ENCODE assay signal across 1 cellular context in the genomic region with DNA sequence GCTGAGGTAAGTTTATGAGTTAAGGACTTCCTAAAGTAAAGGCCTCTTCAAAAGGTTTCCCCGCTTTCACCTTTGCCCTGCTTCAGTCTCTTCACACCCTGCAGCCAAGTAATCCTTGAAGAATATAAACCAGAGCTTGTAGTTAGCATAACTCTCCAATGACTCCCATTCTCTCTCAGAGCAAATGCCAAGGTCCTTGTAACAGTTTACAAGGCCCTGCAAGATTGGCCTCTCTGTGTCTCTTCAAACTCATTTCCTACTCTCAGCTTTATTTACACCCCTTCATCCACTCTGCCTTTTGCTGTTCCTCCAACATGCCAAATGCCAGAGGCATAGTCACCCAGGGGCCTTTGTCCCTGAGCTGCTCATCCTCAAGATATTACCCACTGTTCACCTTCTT.
TF ChIP-seq lines count a peak whose summit lies in the region.

No MANE protein-coding gene starts in this region.

TF ChIP-seq in WTC11, 78 proteins besides CTCF, POLR2A, EP300 and RAD21 (continued from another document):
- TF ChIP-seq, protein P1, sequence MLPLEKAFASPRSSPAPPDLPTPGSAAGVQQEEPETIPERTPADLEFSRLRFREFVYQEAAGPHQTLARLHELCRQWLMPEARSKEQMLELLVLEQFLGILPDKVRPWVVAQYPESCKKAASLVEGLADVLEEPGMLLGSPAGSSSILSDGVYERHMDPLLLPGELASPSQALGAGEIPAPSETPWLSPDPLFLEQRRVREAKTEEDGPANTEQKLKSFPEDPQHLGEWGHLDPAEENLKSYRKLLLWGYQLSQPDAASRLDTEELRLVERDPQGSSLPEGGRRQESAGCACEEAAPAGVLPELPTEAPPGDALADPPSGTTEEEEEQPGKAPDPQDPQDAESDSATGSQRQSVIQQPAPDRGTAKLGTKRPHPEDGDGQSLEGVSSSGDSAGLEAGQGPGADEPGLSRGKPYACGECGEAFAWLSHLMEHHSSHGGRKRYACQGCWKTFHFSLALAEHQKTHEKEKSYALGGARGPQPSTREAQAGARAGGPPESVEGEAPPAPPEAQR (CRISPR knock-in tag; IDR thresholded peaks at IDR 0.05), result no peak
- TF ChIP-seq ZNF396 (CRISPR knock-in tag; IDR thresholded peaks at IDR 0.05; ENCODE audit: borderline replicate concordance) (no peak), ZNF232 (CRISPR knock-in tag; IDR thresholded peaks at IDR 0.05) (no peak)
- TF ChIP-seq, protein P2, sequence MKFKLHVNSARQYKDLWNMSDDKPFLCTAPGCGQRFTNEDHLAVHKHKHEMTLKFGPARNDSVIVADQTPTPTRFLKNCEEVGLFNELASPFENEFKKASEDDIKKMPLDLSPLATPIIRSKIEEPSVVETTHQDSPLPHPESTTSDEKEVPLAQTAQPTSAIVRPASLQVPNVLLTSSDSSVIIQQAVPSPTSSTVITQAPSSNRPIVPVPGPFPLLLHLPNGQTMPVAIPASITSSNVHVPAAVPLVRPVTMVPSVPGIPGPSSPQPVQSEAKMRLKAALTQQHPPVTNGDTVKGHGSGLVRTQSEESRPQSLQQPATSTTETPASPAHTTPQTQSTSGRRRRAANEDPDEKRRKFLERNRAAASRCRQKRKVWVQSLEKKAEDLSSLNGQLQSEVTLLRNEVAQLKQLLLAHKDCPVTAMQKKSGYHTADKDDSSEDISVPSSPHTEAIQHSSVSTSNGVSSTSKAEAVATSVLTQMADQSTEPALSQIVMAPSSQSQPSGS (CRISPR knock-in tag; IDR thresholded peaks at IDR 0.05; ENCODE audit: borderline replicate concordance, low read depth), result no peak
